8 cellular contexts compared by ENCODE assay signal in genomic region chr13:79775830-79776229, GRCh38.
A peak's percentile ranks its signal among the peaks of the same experiment; 100 is the strongest.
DNase-seq lines count a peak whose midpoint lies in the region; ATAC-seq and TF ChIP-seq lines count a peak whose summit lies in the region.

No MANE protein-coding gene starts in this region.

- H3K4me3 ChIP-seq in retinal pigment epithelial cell (ENCODE audit: low read length): no peak overlapping the region

- H3K9me3 Mint-ChIP-seq in activated T-helper 2 cell treated with anti-CD3 and anti-CD28 coated beads, Interferon-gamma antibody, Interleukin-2, Interleukin-4, amounts not matched to agents 10 μg/mL and 5 μg/mL and 100 μg/mL, durations not matched to agents 14 hours and 24 hours and 36 hours: no peaks in the 10 kb centered on the region

- DNase-seq in GM04504 (ENCODE audit: low read depth): peak; percentile 50
- peak; percentile 27 for DNase-seq in HPDE6-E6E7 (ENCODE audit: extremely low spot score)
- peak; percentile 5 for DNase-seq in SKM-1 (lab: John Stamatoyannopoulos, UW; ENCODE audit: unreplicated experiment)
- peak; percentile 68 for DNase-seq in glomerular visceral epithelial cell (ENCODE audit: extremely low spot score)
- DNase-seq in retinal pigment epithelial cell (ENCODE audit: low read depth): peak; percentile 76
- no peak for DNase-seq in activated T-helper 2 cell treated with anti-CD3 and anti-CD28 coated beads, Interferon-gamma antibody, Interleukin-2, Interleukin-4, amounts not matched to agents 10 μg/mL and 5 μg/mL and 100 μg/mL, durations not matched to agents 14 hours and 24 hours and 36 hours (ENCODE audit: low spot score)

- no peak overlapping the region for H3K27ac Mint-ChIP-seq in activated T-helper 2 cell treated with anti-CD3 and anti-CD28 coated beads, Interferon-gamma antibody, Interleukin-2, Interleukin-4, amounts not matched to agents 10 μg/mL and 5 μg/mL and 100 μg/mL, durations not matched to agents 14 hours and 24 hours and 36 hours

- ATAC-seq in GM21619 (IDR thresholded peaks at IDR 0.05; ENCODE audit: unreplicated experiment) (no peak), HG02981 (IDR thresholded peaks at IDR 0.05; ENCODE audit: unreplicated experiment) (no peak)

- no peak overlapping the region for H3K4me3 Mint-ChIP-seq in activated T-helper 2 cell treated with anti-CD3 and anti-CD28 coated beads, Interferon-gamma antibody, Interleukin-2, Interleukin-4, amounts not matched to agents 10 μg/mL and 5 μg/mL and 100 μg/mL, durations not matched to agents 14 hours and 24 hours and 36 hours (ENCODE audit: low read depth)

- TF ChIP-seq CTCF in retinal pigment epithelial cell (conservative IDR thresholded peaks at IDR 0.05; ENCODE audit: low read depth, low read length): peak; percentile 79

- H3K27me3 Mint-ChIP-seq in activated T-helper 2 cell treated with anti-CD3 and anti-CD28 coated beads, Interferon-gamma antibody, Interleukin-2, Interleukin-4, amounts not matched to agents 10 μg/mL and 5 μg/mL and 100 μg/mL, durations not matched to agents 14 hours and 24 hours and 36 hours (ENCODE audit: low read depth): no peaks in the 10 kb centered on the region

- H3K36me3 Mint-ChIP-seq in activated T-helper 2 cell treated with anti-CD3 and anti-CD28 coated beads, Interferon-gamma antibody, Interleukin-2, Interleukin-4, amounts not matched to agents 10 μg/mL and 5 μg/mL and 100 μg/mL, durations not matched to agents 14 hours and 24 hours and 36 hours (ENCODE audit: low read depth): no peaks in the 10 kb centered on the region

- peaks cover 3% of the 10 kb centered on the region for H3K4me1 Mint-ChIP-seq in activated T-helper 2 cell treated with anti-CD3 and anti-CD28 coated beads, Interferon-gamma antibody, Interleukin-2, Interleukin-4, amounts not matched to agents 10 μg/mL and 5 μg/mL and 100 μg/mL, durations not matched to agents 14 hours and 24 hours and 36 hours (ENCODE audit: low read depth)

- intact Hi-C loops in activated T-helper 2 cell treated with anti-CD3 and anti-CD28 coated beads, Interferon-gamma antibody, Interleukin-2, Interleukin-4, amounts not matched to agents 10 μg/mL and 5 μg/mL and 100 μg/mL, durations not matched to agents 14 hours and 24 hours and 36 hours (cut with micrococcal nuclease): no loop called here
